In the genomic region with DNA sequence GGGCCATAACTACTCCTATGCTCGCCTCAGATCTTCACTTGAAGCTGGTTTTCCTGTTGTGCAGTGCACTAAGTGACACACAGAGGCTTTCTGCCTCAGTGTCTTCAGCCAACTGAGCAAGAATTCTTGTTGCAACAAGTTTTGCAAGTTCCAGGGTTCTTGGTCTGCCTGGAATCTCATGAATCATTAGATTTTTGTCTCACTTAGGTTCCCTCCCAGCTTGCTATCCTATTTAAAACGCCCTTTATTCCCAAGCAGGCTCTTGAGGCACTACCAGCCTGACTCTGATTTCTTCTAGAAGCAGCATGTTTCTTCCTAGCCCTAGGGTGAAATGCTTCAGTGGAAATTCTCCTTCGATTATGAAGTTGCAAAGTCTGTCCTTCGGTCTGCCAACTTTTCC, we compare ENCODE assay signal across 25 cellular contexts.
DNase-seq lines count a peak whose midpoint lies in the region; ATAC-seq and TF ChIP-seq lines count a peak whose summit lies in the region.
"Had no signal": no experiment of that assay in that cellular context is flagged by ENCODE, and none has a peak within 500 bp of the region (broad histone marks: within the 10 kb centered on the region; RNA-seq: fewer than 3 reads in every experiment).

No MANE protein-coding gene starts in this region.

- WGBS in esophagus squamous epithelium, 2 donors: 26 to 39% methylated on average over 4 of the region's 4 CpGs
- WGBS in trophoblast cell (ENCODE audit: extremely low coverage, insufficient coverage, insufficient read length): no CpG with 5 or more reads among the region's 4 CpGs

- H3K4me1 ChIP-seq in esophagus squamous epithelium (peaks cover 12 to 76% (median 29%) of the 10 kb centered on the region in 3 donors), trophoblast cell (ENCODE audit: control insufficient read depth in 1 of 2, insufficient read depth in 2 of 2, low read length in 2 of 2) (peaks cover 11 to 32% of the 10 kb centered on the region in 2 experiments)
- H3K4me1 ChIP-seq: neural progenitor cell, SJSA1, uterus had no signal

- H3K4me2 ChIP-seq in trophoblast cell (ENCODE audit: low read length): peak overlapping the region; percentile 13
- H3K4me2 ChIP-seq: hepatocyte, neural progenitor cell had no signal

- no peak overlapping the region for H4K8ac ChIP-seq in trophoblast cell (ENCODE audit: low read depth, low read length)

- H3K36me3 ChIP-seq in SK-N-MC (ENCODE audit: insufficient read depth, low read length) (no peaks in the 10 kb centered on the region), esophagus squamous epithelium (no peaks in the 10 kb centered on the region), trophoblast cell (ENCODE audit: control insufficient read depth in 1 of 2, insufficient read depth in 2 of 2, low read length in 2 of 2) (peaks cover 0 to 3% of the 10 kb centered on the region in 2 experiments)
- H3K36me3 ChIP-seq: neural progenitor cell, SJSA1, uterus had no signal

- no peak for TF ChIP-seq CTCF in AG10803 (conservative IDR thresholded peaks at IDR 0.05; ENCODE audit: low read length)
- peak in 2 of 6 experiments; percentile 15 to 18 for TF ChIP-seq CTCF in esophagus squamous epithelium (IDR thresholded peaks at IDR 0.05)

- DNase-seq in AG10803 (ENCODE audit: low read depth) (peak; percentile 86), SK-N-MC (ENCODE audit: low read depth, low spot score) (peak; percentile 93), esophagus squamous epithelium (lab: John Stamatoyannopoulos, UW) (no peak), trophoblast cell (peak; percentile 78 to 93), NCI-H446 (lab: John Stamatoyannopoulos, UW) (no peak)
- DNase-seq in activated CD4-positive, alpha-beta T cell treated with anti-CD3 and anti-CD28 coated beads for 36 hours: no peak
- DNase-seq: activated CD4-positive, CD25-positive, alpha-beta regulatory T cell treated with anti-CD3 and anti-CD28 coated beads, Interleukin-2, amount 50 U/mL, for 72 hours; activated CD8-positive, alpha-beta memory T cell treated with anti-CD3 and anti-CD28 coated beads, Interleukin-2, amount 10 ng/mL, durations not matched to agents 7 days and 5 days; activated effector memory CD4-positive, alpha-beta T cell treated with Interleukin-2 at 50 U/mL for 16 hours; amniotic stem cell; COR-L47; kidney glomerular epithelial cell; MV-4-11; NCI-H2029 treated with DMSO at 0.1 percent for 48 hours; NCI-H510A treated with DMSO at 0.1 percent for 48 hours; stimulated activated naive CD8-positive, alpha-beta T cell treated with anti-CD3 and anti-CD28 coated beads, Interleukin-15, Interleukin-2, amounts not matched to agents 100 U/mL and 50 U/mL, for 24 hours; T1000; uterus had no signal

- intact Hi-C loops in esophagus squamous epithelium (cut with DNase I): no loop called here
- intact Hi-C loops in activated CD4-positive, alpha-beta T cell treated with anti-CD3 and anti-CD28 coated beads for 36 hours (cut with DNase I, micrococcal nuclease): no loop called here

- ATAC-seq in HG03460 (IDR thresholded peaks at IDR 0.05; ENCODE audit: unreplicated experiment): no peak
- ATAC-seq in activated CD4-positive, alpha-beta T cell treated with anti-CD3 and anti-CD28 coated beads for 36 hours: no peak
- no peak for ATAC-seq in HG02840 (IDR thresholded peaks at IDR 0.05; ENCODE audit: low FRiP score, unreplicated experiment)
- ATAC-seq: activated CD8-positive, alpha-beta memory T cell treated with anti-CD3 and anti-CD28 coated beads, Interleukin-2, amount 10 ng/mL, durations not matched to agents 7 days and 5 days; K562; stimulated activated naive CD8-positive, alpha-beta T cell treated with anti-CD3 and anti-CD28 coated beads, Interleukin-15, Interleukin-2, amounts not matched to agents 100 U/mL and 50 U/mL, for 24 hours had no signal

- POLR2A ChIA-PET in activated CD4-positive, alpha-beta T cell treated with anti-CD3 and anti-CD28 coated beads for 36 hours (lab: Charles Lee): no interaction called here

- H3K18ac ChIP-seq in trophoblast cell (ENCODE audit: low read length): no peak overlapping the region

- no peak overlapping the region for H3K4ac ChIP-seq in trophoblast cell (ENCODE audit: low read depth, low read length)

- TF ChIP-seq POLR2A in esophagus squamous epithelium (IDR thresholded peaks at IDR 0.05): no peak

- peak overlapping the region; percentile 30 for H2BK5ac ChIP-seq in trophoblast cell (ENCODE audit: low read depth, low read length, poor library complexity)

- H3K79me1 ChIP-seq in trophoblast cell (ENCODE audit: low read length): peaks cover 15% of the 10 kb centered on the region

- H3K4me1 Mint-ChIP-seq in activated CD4-positive, alpha-beta T cell treated with anti-CD3 and anti-CD28 coated beads for 36 hours: no peaks in the 10 kb centered on the region
- H3K4me1 Mint-ChIP-seq: activated CD8-positive, alpha-beta memory T cell treated with anti-CD3 and anti-CD28 coated beads, Interleukin-2, amount 10 ng/mL, durations not matched to agents 7 days and 5 days; neural progenitor cell had no signal

- H3K79me2 ChIP-seq in trophoblast cell (ENCODE audit: control insufficient read depth, insufficient read depth, low read length, poor library complexity): peaks cover 4% of the 10 kb centered on the region

- H2BK12ac ChIP-seq in trophoblast cell (ENCODE audit: low read length): no peak overlapping the region

- H2BK120ac ChIP-seq in trophoblast cell (ENCODE audit: insufficient read depth, low read length, poor library complexity): no peak overlapping the region

- no peak overlapping the region for H3K4me3 ChIP-seq in AG10803 (ENCODE audit: low read length)
- H3K4me3 ChIP-seq in SK-N-MC: peak overlapping the region; percentile 32; the same call in 1 of the 2 replicates
- H3K4me3 ChIP-seq in esophagus squamous epithelium: no peak overlapping the region
- no peak overlapping the region for H3K4me3 ChIP-seq in trophoblast cell (ENCODE audit: low read depth, low read length)
- H3K4me3 ChIP-seq: hepatocyte, K562, neural progenitor cell, SJSA1, uterus had no signal

- H3K27me3 ChIP-seq in esophagus squamous epithelium (no peaks in the 10 kb centered on the region), trophoblast cell (ENCODE audit: insufficient read depth, low read length) (no peaks in the 10 kb centered on the region)
- H3K27me3 ChIP-seq: hepatocyte, neural progenitor cell, SJSA1, uterus had no signal

- H3K9me3 Mint-ChIP-seq in activated CD4-positive, alpha-beta T cell treated with anti-CD3 and anti-CD28 coated beads for 36 hours (ENCODE audit: low read depth): no peaks in the 10 kb centered on the region
- H3K9me3 Mint-ChIP-seq: neural progenitor cell had no signal

- H3K14ac ChIP-seq in trophoblast cell (ENCODE audit: low read length): no peak overlapping the region

- H3K9me3 ChIP-seq in SK-N-MC (ENCODE audit: low read depth, low read length) (no peaks in the 10 kb centered on the region), esophagus squamous epithelium (no peaks in the 10 kb centered on the region), trophoblast cell (ENCODE audit: insufficient read depth, low read depth, low read length) (no peaks in the 10 kb centered on the region)
- H3K9me3 ChIP-seq: SJSA1, uterus had no signal

- H2AK5ac ChIP-seq in trophoblast cell (ENCODE audit: low read length): no peak overlapping the region

- no peak overlapping the region for H3K9ac ChIP-seq in SK-N-MC (ENCODE audit: insufficient read length)
- H3K9ac ChIP-seq in trophoblast cell (ENCODE audit: low read length): no peak overlapping the region
- H3K9ac ChIP-seq: neural progenitor cell had no signal

- H3K27ac ChIP-seq in SK-N-MC (peak overlapping the region; percentile 84), esophagus squamous epithelium (peak overlapping the region; percentile 53 to 82 (median 68)), trophoblast cell (ENCODE audit: low read depth, low read length) (peak overlapping the region; percentile 61)
- H3K27ac ChIP-seq: hepatocyte, HL-60, neural progenitor cell, SJSA1, uterus had no signal

- no peak overlapping the region for H2AFZ ChIP-seq in trophoblast cell (ENCODE audit: insufficient read depth, low read length, poor library complexity)
- H2AFZ ChIP-seq: hepatocyte, neural progenitor cell had no signal

- H3K36me3 Mint-ChIP-seq in activated CD4-positive, alpha-beta T cell treated with anti-CD3 and anti-CD28 coated beads for 36 hours (ENCODE audit: low read depth): no peaks in the 10 kb centered on the region
- H3K36me3 Mint-ChIP-seq: activated CD8-positive, alpha-beta memory T cell treated with anti-CD3 and anti-CD28 coated beads, Interleukin-2, amount 10 ng/mL, durations not matched to agents 7 days and 5 days had no signal

- no peaks in the 10 kb centered on the region for H3K27me3 Mint-ChIP-seq in activated CD4-positive, alpha-beta T cell treated with anti-CD3 and anti-CD28 coated beads for 36 hours

- CTCF ChIA-PET in activated CD4-positive, alpha-beta T cell treated with anti-CD3 and anti-CD28 coated beads for 36 hours (lab: Charles Lee): no interaction called here

- H4K91ac ChIP-seq in trophoblast cell (ENCODE audit: low read depth, low read length): no peak overlapping the region

- no peak overlapping the region for H4K12ac ChIP-seq in trophoblast cell (ENCODE audit: low read depth, low read length)

- H3K4me3 Mint-ChIP-seq in activated CD4-positive, alpha-beta T cell treated with anti-CD3 and anti-CD28 coated beads for 36 hours: no peak overlapping the region
- H3K4me3 Mint-ChIP-seq: activated CD8-positive, alpha-beta memory T cell treated with anti-CD3 and anti-CD28 coated beads, Interleukin-2, amount 10 ng/mL, durations not matched to agents 7 days and 5 days; neural progenitor cell had no signal

- no peak overlapping the region for H3K27ac Mint-ChIP-seq in activated CD4-positive, alpha-beta T cell treated with anti-CD3 and anti-CD28 coated beads for 36 hours
- H3K27ac Mint-ChIP-seq: activated CD8-positive, alpha-beta memory T cell treated with anti-CD3 and anti-CD28 coated beads, Interleukin-2, amount 10 ng/mL, durations not matched to agents 7 days and 5 days; neural progenitor cell had no signal

- no peak overlapping the region for H3K23ac ChIP-seq in trophoblast cell (ENCODE audit: low read length)

Comparison
In these comparisons a context has a peak if more than half of its experiments do, and no peak if none do; other contexts are left out.
1. DNase-seq: peak in AG10803 (single experiment), SK-N-MC (single experiment) and trophoblast cell (2 of 2); none in esophagus squamous epithelium (single experiment), activated CD4-positive, alpha-beta T cell treated with anti-CD3 and anti-CD28 coated beads for 36 hours (single experiment) and NCI-H446 (0 of 2).
2. Peak in every context shown above with its lines, with median percentiles within 50 percentile points of each other: H3K27ac ChIP-seq.